In the genomic region with DNA sequence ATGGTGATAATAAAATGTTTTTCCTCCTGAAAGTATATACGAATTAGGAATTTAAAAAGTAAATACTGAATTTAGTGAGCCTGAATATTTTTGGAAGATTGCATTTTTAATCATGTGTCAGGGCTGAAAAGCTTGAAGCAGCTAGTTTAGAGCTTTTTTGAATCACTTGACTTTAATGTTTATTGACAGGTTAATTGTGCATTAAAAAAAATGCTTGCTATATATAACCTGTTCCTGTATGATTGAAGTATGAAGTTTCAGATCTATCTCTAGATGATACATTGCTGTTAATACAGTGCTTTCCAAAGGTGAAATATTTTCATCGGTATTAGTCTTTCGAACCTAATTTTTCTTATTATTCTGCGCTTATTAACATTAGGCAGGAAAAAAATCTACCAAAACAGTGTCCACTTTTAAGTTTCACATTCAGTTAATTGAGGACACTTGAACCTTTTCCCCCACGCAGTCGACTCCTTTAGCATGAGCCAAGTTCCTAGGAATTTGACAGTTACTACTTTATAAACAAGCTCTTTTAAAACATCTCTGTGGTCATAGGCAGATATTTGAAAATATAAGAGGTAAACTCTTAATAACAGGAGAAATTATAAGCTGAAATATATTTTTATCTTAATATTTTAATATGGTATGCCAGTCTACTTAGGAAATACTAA, we compare ENCODE assay signal across 19 cellular contexts.
DNase-seq lines count a peak whose midpoint lies in the region; ATAC-seq and TF ChIP-seq lines count a peak whose summit lies in the region.
"Had no signal": no experiment of that assay in that cellular context is flagged by ENCODE, and none has a peak within 500 bp of the region (broad histone marks: within the 10 kb centered on the region; RNA-seq: fewer than 3 reads in every experiment).

No MANE protein-coding gene starts in this region.

- in situ Hi-C loops in astrocyte of the spinal cord (cut with HindIII; ENCODE audit: low sequenced_read_pairs), result no loop called here

- H3K14ac ChIP-seq in mesenchymal stem cell (ENCODE audit: low read length in 2 of 2), result no peak overlapping the region

- ATAC-seq in gastroesophageal sphincter, result no peak
- ATAC-seq in HG03045 (IDR thresholded peaks at IDR 0.05; ENCODE audit: unreplicated experiment), result no peak
- ATAC-seq in HG02885 (IDR thresholded peaks at IDR 0.05; ENCODE audit: poor library complexity, unreplicated experiment), result no peak
- ATAC-seq in HG03432 (IDR thresholded peaks at IDR 0.05; ENCODE audit: unreplicated experiment), result no peak

- H3K9ac ChIP-seq in HUES64 (ENCODE audit: low read depth, low read length) (no peak overlapping the region), mesenchymal stem cell (ENCODE audit: low read length) (no peak overlapping the region)

- no peak overlapping the region for H2BK5ac ChIP-seq in mesenchymal stem cell (ENCODE audit: low read depth, low read length, poor library complexity, severe bottlenecking)

- no peak overlapping the region for H2BK12ac ChIP-seq in mesenchymal stem cell (ENCODE audit: low read length in 2 of 2)

- H3K4me1 ChIP-seq in HUES64 (ENCODE audit: insufficient read depth, low read length) (peaks cover 31% of the 10 kb centered on the region), mesenchymal stem cell (ENCODE audit: control insufficient read depth, insufficient read depth, low read depth, low read length) (peaks cover 4% of the 10 kb centered on the region), gastroesophageal sphincter (peaks cover 5 to 22% (median 10%) of the 10 kb centered on the region in 3 donors)

- H3K79me1 ChIP-seq in mesenchymal stem cell (replicated peaks; ENCODE audit: low read length, poor library complexity, severe bottlenecking), result peaks cover 2% of the 10 kb centered on the region

- WGBS in HUES64, result 91% methylated on average over 6 of the region's 6 CpGs
- 69% methylated on average over 6 of the region's 6 CpGs for WGBS in mesenchymal stem cell
- 54 to 66% methylated on average over 6 of the region's 6 CpGs for WGBS in gastroesophageal sphincter (ENCODE audit: low coverage in 1 of 2), 2 donors

- H3K27ac ChIP-seq in HUES64 (ENCODE audit: low read depth, low read length) (0 out of 2 replicates have a peak overlapping the region, but pooled peaks have one; percentile 52), mesenchymal stem cell (ENCODE audit: low read length, poor library complexity, severe bottlenecking) (no peak overlapping the region), gastroesophageal sphincter (no peak overlapping the region)
- H3K27ac ChIP-seq: A549 had no signal

- no peak for TF ChIP-seq POLR2A in gastroesophageal sphincter (IDR thresholded peaks at IDR 0.05)

- H3K23ac ChIP-seq in mesenchymal stem cell (ENCODE audit: low read length in 2 of 2), result no peak overlapping the region

- DNase-seq in ELR (ENCODE audit: low read depth) (peak; percentile 74), astrocyte of the spinal cord (ENCODE audit: low read depth, low spot score) (peak; percentile 38), mesenchymal stem cell (peak; percentile 50)
- DNase-seq: AML-193; CD4-positive, CD25-positive, alpha-beta regulatory T cell; DND-41; KG1; MG63; NCI-H1092 treated with DMSO at 0.1 percent for 48 hours; NCI-H1694 treated with DMSO at 0.1 percent for 48 hours; NCI-H446 treated with DMSO at 0.1 percent for 48 hours; NCI-H774; SHP77 treated with DMSO at 0.1 percent for 48 hours had no signal

- no peak for TF ChIP-seq CTCF in astrocyte of the spinal cord (IDR thresholded peaks at IDR 0.05; ENCODE audit: low read depth, low read length)
- TF ChIP-seq CTCF in gastroesophageal sphincter (IDR thresholded peaks at IDR 0.05), result no peak

- no peak overlapping the region for H2BK120ac ChIP-seq in mesenchymal stem cell (ENCODE audit: low read depth, low read length)

- no peak overlapping the region for H2AK5ac ChIP-seq in mesenchymal stem cell (ENCODE audit: low read length, severe bottlenecking)

- no peak overlapping the region for H3K18ac ChIP-seq in mesenchymal stem cell (ENCODE audit: low read depth in 1 of 2, low read length in 2 of 2)

- no peak overlapping the region for H2AFZ ChIP-seq in mesenchymal stem cell (ENCODE audit: low read depth, low read length)

- no peak overlapping the region for H4K91ac ChIP-seq in mesenchymal stem cell (ENCODE audit: low read length)

- H3K4ac ChIP-seq in mesenchymal stem cell (ENCODE audit: low read depth in 1 of 2, low read length in 2 of 2), result no peak overlapping the region

- H2BK15ac ChIP-seq in mesenchymal stem cell (ENCODE audit: low read depth, poor library complexity, severe bottlenecking), result no peak overlapping the region

- H3K4me2 ChIP-seq in mesenchymal stem cell (ENCODE audit: low read length, poor library complexity, severe bottlenecking), result no peak overlapping the region
- H3K4me2 ChIP-seq: A549 had no signal

- no peak for TF ChIP-seq EP300 in gastroesophageal sphincter (IDR thresholded peaks at IDR 0.05)

- H3K27me3 ChIP-seq in HUES64 (ENCODE audit: insufficient read depth, low read length), result no peaks in the 10 kb centered on the region
- H3K27me3 ChIP-seq in mesenchymal stem cell (ENCODE audit: control insufficient read depth in 1 of 2, insufficient read depth in 1 of 2, low read length in 2 of 2), result no peaks in the 10 kb centered on the region
- H3K27me3 ChIP-seq in gastroesophageal sphincter, result no peaks in the 10 kb centered on the region
- H3K27me3 ChIP-seq: MG63 had no signal

- H3K9me3 ChIP-seq in HUES64 (ENCODE audit: insufficient read depth, low read depth, low read length), result no peaks in the 10 kb centered on the region
- no peaks in the 10 kb centered on the region for H3K9me3 ChIP-seq in mesenchymal stem cell (ENCODE audit: control insufficient read depth, low read length)
- no peaks in the 10 kb centered on the region for H3K9me3 ChIP-seq in gastroesophageal sphincter
- H3K9me3 ChIP-seq: A549, MG63 had no signal

- H3K4me3 ChIP-seq in HUES64 (ENCODE audit: low read length) (no peak overlapping the region), astrocyte of the spinal cord (ENCODE audit: low read depth, low read length) (no peak overlapping the region), mesenchymal stem cell (ENCODE audit: insufficient read depth in 1 of 2, low read depth in 1 of 2, low read length in 2 of 2) (no peak overlapping the region), gastroesophageal sphincter (no peak overlapping the region)
- H3K4me3 ChIP-seq: A549, MG63 had no signal

- no peak overlapping the region for H4K8ac ChIP-seq in mesenchymal stem cell (ENCODE audit: low read length)

- peaks cover 40% of the 10 kb centered on the region for H3K36me3 ChIP-seq in HUES64 (ENCODE audit: insufficient read depth, low read length)
- H3K36me3 ChIP-seq in mesenchymal stem cell (ENCODE audit: control insufficient read depth in 1 of 2, insufficient read depth in 2 of 2, low read depth in 1 of 2, low read length in 2 of 2), result peaks cover 0 to 39% of the 10 kb centered on the region in 2 experiments
- peaks cover 0 to 19% of the 10 kb centered on the region in 2 donors for H3K36me3 ChIP-seq in gastroesophageal sphincter
